ENCODE assay signal across 9 cellular contexts in genomic region chr5:76544268-76544926, GRCh38.
DNase-seq lines count a peak whose midpoint lies in the region; ATAC-seq and TF ChIP-seq lines count a peak whose summit lies in the region.
"Had no signal": no experiment of that assay in that cellular context is flagged by ENCODE, and none has a peak within 500 bp of the region (broad histone marks: within the 10 kb centered on the region; RNA-seq: fewer than 3 reads in every experiment).

No MANE protein-coding gene starts in this region.

- no peaks in the 10 kb centered on the region for H3K9me3 ChIP-seq in A673 (ENCODE audit: low read depth, low read length, poor library complexity, severe bottlenecking)
- H3K9me3 ChIP-seq: heart left ventricle had no signal

- no peaks in the 10 kb centered on the region for H3K27me3 ChIP-seq in A673 (replicated peaks; ENCODE audit: insufficient read depth, low read depth, low read length, poor library complexity)
- H3K27me3 ChIP-seq in foreskin keratinocyte = peaks cover 14% of the 10 kb centered on the region
- H3K27me3 ChIP-seq: heart left ventricle had no signal

- CTCF ChIA-PET in A673 (lab: Charles Lee) = interaction anchor here (0.6 to 2.2 kb wide), 5 partner anchors 19 to 977 kb away, joined by 3 to 20 read pairs (median 3); partner anchors contain the start of gene IQGAP2

- DNase-seq in A673 (ENCODE audit: low spot score) (peak; percentile 81), NCI-H460 (ENCODE audit: extremely low read depth, low read depth) (peak; percentile 5), foreskin keratinocyte (peak in 1 of 2 donors; percentile 36)
- DNase-seq in activated T-cell treated with anti-CD3 and anti-CD28 coated beads, Interleukin-2, amount 50 U/mL, for 1 hour = peak; percentile 64
- DNase-seq in stimulated activated CD4-positive, alpha-beta T cell treated with anti-CD3 and anti-CD28 coated beads, Interleukin-15, amount 100 ng/mL, for 48 hours (ENCODE audit: low read depth in 2 of 2) = peak; percentile 36 to 43
- DNase-seq: heart left ventricle had no signal

- no peak overlapping the region for H3K4me3 ChIP-seq in A673 (ENCODE audit: low read depth, low read length, poor library complexity, severe bottlenecking)

- peak; percentile 89 for TF ChIP-seq CTCF in A673 (conservative IDR thresholded peaks at IDR 0.05; ENCODE audit: low read depth, low read length)
- peak; percentile 67 for TF ChIP-seq CTCF in foreskin keratinocyte (conservative IDR thresholded peaks at IDR 0.05)

- H3K27ac ChIP-seq in A673 (ENCODE audit: low read depth, low read length, poor library complexity, severe bottlenecking) (no peak overlapping the region), foreskin keratinocyte (no peak overlapping the region)

- H3K4me1 ChIP-seq in A673 (ENCODE audit: insufficient read depth, low read length, poor library complexity, severe bottlenecking) = peaks cover 40% of the 10 kb centered on the region
- no peaks in the 10 kb centered on the region for H3K4me1 ChIP-seq in foreskin keratinocyte

- ATAC-seq in GM18868 (IDR thresholded peaks at IDR 0.05; ENCODE audit: unreplicated experiment) (peak; percentile 33), foreskin keratinocyte (peak; percentile 51), HG03521 (IDR thresholded peaks at IDR 0.05; ENCODE audit: unreplicated experiment) (no peak), GM21515 (IDR thresholded peaks at IDR 0.05; ENCODE audit: unreplicated experiment) (no peak)

- H3K36me3 ChIP-seq in A673 (ENCODE audit: insufficient read depth, low read length, poor library complexity, severe bottlenecking) = no peaks in the 10 kb centered on the region
- H3K36me3 ChIP-seq: heart left ventricle had no signal

- intact Hi-C loops in A673 (cut with micrococcal nuclease; ENCODE audit: unreplicated experiment) = loop anchor here (1.0 to 10.0 kb wide), 4 partner anchors 141 to 470 kb away; partner anchors contain the start of gene IQGAP2

- no TSS peak for BruUV-seq in A673 (replicated peaks; lab: Mats Ljungman, UMichigan)

- POLR2A ChIA-PET in A673 (lab: Charles Lee; ENCODE audit: low non-redundant PET) = no interaction called here

Comparison
In these comparisons a context has a peak if more than half of its experiments do, and no peak if none do; other contexts are left out.
1. ATAC-seq: peak in GM18868 (single experiment) and foreskin keratinocyte (single experiment); none in HG03521 (single experiment) and GM21515 (single experiment).